Comparison of ENCODE assay signal across 40 cellular contexts in genomic region chr20:30175681-30176080, GRCh38.
"Had no signal": no experiment of that assay in that cellular context is flagged by ENCODE, and none has a peak within 500 bp of the region (broad histone marks: within the 10 kb centered on the region; RNA-seq: fewer than 3 reads in every experiment).

No MANE protein-coding gene starts in this region.

- H3K4me1 ChIP-seq: adrenal gland, ascending aorta, body of pancreas, breast epithelium had no signal

- H3K9me3 ChIP-seq: adrenal gland, ascending aorta, body of pancreas, breast epithelium had no signal

- ATAC-seq: activated naive CD4-positive, alpha-beta T cell treated with anti-CD3 and anti-CD28 coated beads, Interleukin-2, amount 50 U/mL, for 72 hours; activated naive CD8-positive, alpha-beta T cell treated with anti-CD3 and anti-CD28 coated beads, Interleukin-2, amount 50 U/mL, for 24 hours; activated T-cell treated with anti-CD3 and anti-CD28 coated beads, Interleukin-2, amount 50 U/mL, for 4 hours; activated T-cell treated with anti-CD3 and anti-CD28 coated beads, Interleukin-2, amount 50 U/mL, for 72 hours; activated T-helper 17 cell treated with anti-CD3 and anti-CD28 coated beads, Interleukin-2, amount 50 U/mL, for 72 hours; body of pancreas had no signal

- H3K27ac ChIP-seq: adrenal gland, ascending aorta, body of pancreas, brain microvascular endothelial cell, breast epithelium, cardiac muscle cell had no signal

- H3K4me3 Mint-ChIP-seq: activated naive CD4-positive, alpha-beta T cell treated with anti-CD3 and anti-CD28 coated beads for 36 hours; activated naive CD4-positive, alpha-beta T cell treated with anti-CD3 and anti-CD28 coated beads, Interleukin-2, amount 10 ng/mL, durations not matched to agents 7 days and 5 days; activated naive CD4-positive, alpha-beta T cell treated with anti-CD3 and anti-CD28 coated beads, Interleukin-2, amount 50 U/mL, for 24 hours; activated naive CD8-positive, alpha-beta T cell; activated naive CD8-positive, alpha-beta T cell treated with anti-CD3 and anti-CD28 coated beads for 36 hours; activated naive CD8-positive, alpha-beta T cell treated with anti-CD3 and anti-CD28 coated beads, Interleukin-2, amount 10 ng/mL, durations not matched to agents 7 days and 5 days; activated naive CD8-positive, alpha-beta T cell treated with anti-CD3 and anti-CD28 coated beads, Interleukin-2, amount 50 U/mL, for 24 hours; activated T-cell treated with anti-CD3 and anti-CD28 coated beads, Interleukin-2, amount 50 U/mL, for 24 hours; activated T-cell treated with anti-CD3 and anti-CD28 coated beads, Interleukin-2, amount 50 U/mL, for 4 hours; activated T-cell treated with anti-CD3 and anti-CD28 coated beads, Interleukin-2, amount 50 U/mL, for 72 hours; activated T-helper 1 cell treated with anti-CD3 and anti-CD28 coated beads, Interleukin-12 subunit alpha, Interleukin-12 subunit beta, Interleukin-2, Interleukin-4 antibody, amounts not matched to agents 30 ng/mL and 10 ng/mL and 1 ng/mL, durations not matched to agents 14 hours and 24 hours and 36 hours; activated T-helper 17 cell treated with anti-CD3 and anti-CD28 coated beads, Interleukin-2, amount 50 U/mL, for 72 hours; brain; central memory CD8-positive, alpha-beta T cell had no signal

- FAIRE-seq: astrocyte, bronchial epithelial cell had no signal

- H3K4me3 ChIP-seq: adrenal gland, ascending aorta, body of pancreas, breast epithelium, cardiac muscle cell had no signal

- H3K4me1 Mint-ChIP-seq: activated T-helper 17 cell treated with anti-CD3 and anti-CD28 coated beads, Interleukin-2, amount 50 U/mL, for 72 hours; brain had no signal

- H3K27me3 ChIP-seq: adrenal gland, ascending aorta, body of pancreas, brain microvascular endothelial cell, breast epithelium, cardiac muscle cell had no signal

- DNase-seq: activated effector memory CD4-positive, alpha-beta T cell treated with anti-CD3 and anti-CD28 coated beads, Interleukin-2, amount 50 U/mL, for 16 hours; activated effector memory CD4-positive, alpha-beta T cell treated with Interleukin-2 at 50 U/mL for 16 hours; activated gamma-delta T cell; activated gamma-delta T cell treated with Interleukin-2 at 50 U/mL for 16 hours; activated naive CD4-positive, alpha-beta T cell; activated naive CD4-positive, alpha-beta T cell treated with anti-CD3 and anti-CD28 coated beads for 36 hours; activated naive CD4-positive, alpha-beta T cell treated with anti-CD3 and anti-CD28 coated beads, Interleukin-2, amount 10 ng/mL, durations not matched to agents 7 days and 5 days; activated naive CD4-positive, alpha-beta T cell treated with anti-CD3 and anti-CD28 coated beads, Interleukin-2, amount 50 U/mL, for 16 hours; activated naive CD4-positive, alpha-beta T cell treated with Interleukin-2 at 50 U/mL for 16 hours; activated naive CD8-positive, alpha-beta T cell treated with anti-CD3 and anti-CD28 coated beads for 36 hours; activated naive CD8-positive, alpha-beta T cell treated with anti-CD3 and anti-CD28 coated beads, Interleukin-2, amount 10 ng/mL, durations not matched to agents 7 days and 5 days; activated naive CD8-positive, alpha-beta T cell treated with anti-CD3 and anti-CD28 coated beads, Interleukin-2, amount 50 U/mL, for 24 hours; activated T-cell treated with anti-CD3 and anti-CD28 coated beads, Interleukin-2, amount 50 U/mL, for 1 hour; activated T-cell treated with anti-CD3 and anti-CD28 coated beads, Interleukin-2, amount 50 U/mL, for 24 hours; activated T-cell treated with anti-CD3 and anti-CD28 coated beads, Interleukin-2, amount 50 U/mL, for 4 hours; activated T-cell treated with anti-CD3 and anti-CD28 coated beads, Interleukin-2, amount 50 U/mL, for 48 hours; activated T-cell treated with anti-CD3 and anti-CD28 coated beads, Interleukin-2, amount 50 U/mL, for 72 hours; adrenal gland; amniotic stem cell; amygdala; anterior cingulate cortex; aorta; body of pancreas; brain microvascular endothelial cell; caudate nucleus; central memory CD4-positive, alpha-beta T cell; cerebellar nuclear complex had no signal

- H3K27ac Mint-ChIP-seq: activated naive CD4-positive, alpha-beta T cell treated with anti-CD3 and anti-CD28 coated beads for 36 hours; activated naive CD4-positive, alpha-beta T cell treated with anti-CD3 and anti-CD28 coated beads, Interleukin-2, amount 50 U/mL, for 24 hours; activated naive CD4-positive, alpha-beta T cell treated with anti-CD3 and anti-CD28 coated beads, Interleukin-2, amount 50 U/mL, for 72 hours; activated naive CD8-positive, alpha-beta T cell; activated naive CD8-positive, alpha-beta T cell treated with anti-CD3 and anti-CD28 coated beads for 36 hours; activated naive CD8-positive, alpha-beta T cell treated with anti-CD3 and anti-CD28 coated beads, Interleukin-2, amount 10 ng/mL, durations not matched to agents 7 days and 5 days; activated naive CD8-positive, alpha-beta T cell treated with anti-CD3 and anti-CD28 coated beads, Interleukin-2, amount 50 U/mL, for 24 hours; activated T-cell treated with anti-CD3 and anti-CD28 coated beads, Interleukin-2, amount 50 U/mL, for 24 hours; activated T-cell treated with anti-CD3 and anti-CD28 coated beads, Interleukin-2, amount 50 U/mL, for 72 hours; activated T-helper 1 cell treated with anti-CD3 and anti-CD28 coated beads, Interleukin-12 subunit alpha, Interleukin-12 subunit beta, Interleukin-2, Interleukin-4 antibody, amounts not matched to agents 30 ng/mL and 10 ng/mL and 1 ng/mL, durations not matched to agents 14 hours and 24 hours and 36 hours; activated T-helper 17 cell treated with anti-CD3 and anti-CD28 coated beads, Interleukin-2, amount 50 U/mL, for 72 hours; activated T-helper 2 cell treated with anti-CD3 and anti-CD28 coated beads, Interferon-gamma antibody, Interleukin-2, Interleukin-4, amounts not matched to agents 10 μg/mL and 5 μg/mL and 100 μg/mL, durations not matched to agents 14 hours and 24 hours and 36 hours; brain had no signal

- H3K36me3 ChIP-seq: adrenal gland, ascending aorta, brain microvascular endothelial cell, breast epithelium, cardiac muscle cell had no signal

- H3K36me3 Mint-ChIP-seq: activated naive CD4-positive, alpha-beta T cell treated with anti-CD3 and anti-CD28 coated beads, Interleukin-2, amount 50 U/mL, for 72 hours; activated naive CD8-positive, alpha-beta T cell treated with anti-CD3 and anti-CD28 coated beads for 36 hours; brain had no signal

- H3K27me3 Mint-ChIP-seq: activated naive CD4-positive, alpha-beta T cell treated with anti-CD3 and anti-CD28 coated beads, Interleukin-2, amount 10 ng/mL, durations not matched to agents 7 days and 5 days; activated naive CD4-positive, alpha-beta T cell treated with anti-CD3 and anti-CD28 coated beads, Interleukin-2, amount 50 U/mL, for 24 hours; activated naive CD8-positive, alpha-beta T cell; activated naive CD8-positive, alpha-beta T cell treated with anti-CD3 and anti-CD28 coated beads for 36 hours; activated naive CD8-positive, alpha-beta T cell treated with anti-CD3 and anti-CD28 coated beads, Interleukin-2, amount 10 ng/mL, durations not matched to agents 7 days and 5 days; activated naive CD8-positive, alpha-beta T cell treated with anti-CD3 and anti-CD28 coated beads, Interleukin-2, amount 50 U/mL, for 24 hours; activated T-cell treated with anti-CD3 and anti-CD28 coated beads, Interleukin-2, amount 50 U/mL, for 24 hours; activated T-helper 17 cell treated with anti-CD3 and anti-CD28 coated beads, Interleukin-2, amount 50 U/mL, for 72 hours; brain had no signal

- H3K9me3 Mint-ChIP-seq: activated naive CD4-positive, alpha-beta T cell treated with anti-CD3 and anti-CD28 coated beads, Interleukin-2, amount 50 U/mL, for 24 hours; activated T-cell treated with anti-CD3 and anti-CD28 coated beads, Interleukin-2, amount 50 U/mL, for 4 hours; activated T-helper 17 cell treated with anti-CD3 and anti-CD28 coated beads, Interleukin-2, amount 50 U/mL, for 72 hours; activated T-helper 2 cell treated with anti-CD3 and anti-CD28 coated beads, Interferon-gamma antibody, Interleukin-2, Interleukin-4, amounts not matched to agents 10 μg/mL and 5 μg/mL and 100 μg/mL, durations not matched to agents 14 hours and 24 hours and 36 hours; central memory CD8-positive, alpha-beta T cell had no signal
